1 cellular context compared by ENCODE assay signal in the genomic region with DNA sequence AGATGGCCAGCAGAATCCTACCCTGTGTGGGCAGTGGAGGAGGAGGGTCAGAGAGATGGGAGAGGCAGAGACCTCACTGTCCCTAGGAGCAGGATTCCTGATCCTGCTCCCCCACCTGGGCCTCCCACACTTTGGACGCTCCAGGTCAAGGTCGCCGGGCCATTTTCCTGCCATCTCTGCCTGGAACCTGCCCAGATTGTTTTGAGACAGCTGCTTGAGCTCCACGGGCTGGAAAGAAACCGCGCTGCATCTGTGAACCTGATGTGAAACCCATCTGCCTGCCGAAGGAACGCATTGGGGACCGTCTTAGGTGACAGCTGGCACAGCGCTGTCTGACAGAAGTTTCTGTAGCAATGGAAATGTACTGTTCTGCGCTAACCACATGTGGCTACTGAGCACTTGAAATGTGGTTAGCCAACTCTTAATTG.
A peak's percentile ranks its signal among the peaks of the same experiment; 100 is the strongest.
TF ChIP-seq lines count a peak whose summit lies in the region.

No MANE protein-coding gene starts in this region.

TF ChIP-seq in HepG2, 621 proteins besides CTCF, POLR2A, EP300 and RAD21 (continued from another document and continues in another):
- TF ChIP-seq, protein P1, sequence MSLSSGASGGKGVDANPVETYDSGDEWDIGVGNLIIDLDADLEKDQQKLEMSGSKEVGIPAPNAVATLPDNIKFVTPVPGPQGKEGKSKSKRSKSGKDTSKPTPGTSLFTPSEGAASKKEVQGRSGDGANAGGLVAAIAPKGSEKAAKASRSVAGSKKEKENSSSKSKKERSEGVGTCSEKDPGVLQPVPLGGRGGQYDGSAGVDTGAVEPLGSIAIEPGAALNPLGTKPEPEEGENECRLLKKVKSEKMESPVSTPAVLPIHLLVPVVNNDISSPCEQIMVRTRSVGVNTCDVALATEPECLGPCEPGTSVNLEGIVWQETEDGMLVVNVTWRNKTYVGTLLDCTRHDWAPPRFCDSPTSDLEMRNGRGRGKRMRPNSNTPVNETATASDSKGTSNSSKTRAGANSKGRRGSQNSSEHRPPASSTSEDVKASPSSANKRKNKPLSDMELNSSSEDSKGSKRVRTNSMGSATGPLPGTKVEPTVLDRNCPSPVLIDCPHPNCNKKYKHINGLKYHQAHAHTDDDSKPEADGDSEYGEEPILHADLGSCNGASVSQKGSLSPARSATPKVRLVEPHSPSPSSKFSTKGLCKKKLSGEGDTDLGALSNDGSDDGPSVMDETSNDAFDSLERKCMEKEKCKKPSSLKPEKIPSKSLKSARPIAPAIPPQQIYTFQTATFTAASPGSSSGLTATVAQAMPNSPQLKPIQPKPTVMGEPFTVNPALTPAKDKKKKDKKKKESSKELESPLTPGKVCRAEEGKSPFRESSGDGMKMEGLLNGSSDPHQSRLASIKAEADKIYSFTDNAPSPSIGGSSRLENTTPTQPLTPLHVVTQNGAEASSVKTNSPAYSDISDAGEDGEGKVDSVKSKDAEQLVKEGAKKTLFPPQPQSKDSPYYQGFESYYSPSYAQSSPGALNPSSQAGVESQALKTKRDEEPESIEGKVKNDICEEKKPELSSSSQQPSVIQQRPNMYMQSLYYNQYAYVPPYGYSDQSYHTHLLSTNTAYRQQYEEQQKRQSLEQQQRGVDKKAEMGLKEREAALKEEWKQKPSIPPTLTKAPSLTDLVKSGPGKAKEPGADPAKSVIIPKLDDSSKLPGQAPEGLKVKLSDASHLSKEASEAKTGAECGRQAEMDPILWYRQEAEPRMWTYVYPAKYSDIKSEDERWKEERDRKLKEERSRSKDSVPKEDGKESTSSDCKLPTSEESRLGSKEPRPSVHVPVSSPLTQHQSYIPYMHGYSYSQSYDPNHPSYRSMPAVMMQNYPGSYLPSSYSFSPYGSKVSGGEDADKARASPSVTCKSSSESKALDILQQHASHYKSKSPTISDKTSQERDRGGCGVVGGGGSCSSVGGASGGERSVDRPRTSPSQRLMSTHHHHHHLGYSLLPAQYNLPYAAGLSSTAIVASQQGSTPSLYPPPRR (CRISPR knock-in tag; IDR thresholded peaks at IDR 0.05; ENCODE audit: borderline replicate concordance) = peak; percentile 78
- TF ChIP-seq PHF5A (CRISPR knock-in tag; IDR thresholded peaks at IDR 0.05; ENCODE audit: low read depth, unreplicated experiment) (peak; percentile 64), IKZF4 (CRISPR knock-in tag; IDR thresholded peaks at IDR 0.05; ENCODE audit: borderline replicate concordance, low read depth, not compliant biosample characterization) (peak; percentile 44), ZNF674 (CRISPR knock-in tag; IDR thresholded peaks at IDR 0.05; ENCODE audit: low read depth) (no peak), NR2F6 (IDR thresholded peaks at IDR 0.05) (peak; percentile 98), NR2F6 (CRISPR knock-in tag; IDR thresholded peaks at IDR 0.05) (peak; percentile 99), HIVEP1 (CRISPR knock-in tag; IDR thresholded peaks at IDR 0.05) (peak; percentile 50; the same call in 1 of the 2 replicates), BCL6 (CRISPR knock-in tag; IDR thresholded peaks at IDR 0.05) (peak; percentile 62), MYC (CRISPR knock-in tag; IDR thresholded peaks at IDR 0.05; ENCODE audit: borderline replicate concordance) (peak; percentile 31; the same call in 1 of the 2 replicates), PHF8 (CRISPR knock-in tag; IDR thresholded peaks at IDR 0.05) (no peak), KAT7 (CRISPR knock-in tag; IDR thresholded peaks at IDR 0.05; ENCODE audit: borderline replicate concordance) (0 out of 2 replicates have a peak, but pooled peaks have one; percentile 33), ZBTB38 (CRISPR knock-in tag; IDR thresholded peaks at IDR 0.05) (peak; percentile 82; the same call in 1 of the 2 replicates), ZNF136 (CRISPR knock-in tag; IDR thresholded peaks at IDR 0.05; ENCODE audit: low read depth) (no peak), GATAD2A (CRISPR knock-in tag; IDR thresholded peaks at IDR 0.05) (peak; percentile 87), ZNF644 (CRISPR knock-in tag; IDR thresholded peaks at IDR 0.05; ENCODE audit: low read depth) (peak; percentile 90), ZNF605 (CRISPR knock-in tag; IDR thresholded peaks at IDR 0.05) (peak; percentile 32; the same call in 1 of the 2 replicates), ZNF24 (IDR thresholded peaks at IDR 0.05) (no peak), TARDBP (CRISPR knock-in tag; IDR thresholded peaks at IDR 0.05) (peak; percentile 86), ZMYM2 (CRISPR knock-in tag; IDR thresholded peaks at IDR 0.05) (no peak), SOX13 (IDR thresholded peaks at IDR 0.05) (peak; percentile 36; the same call in 1 of the 2 replicates), SOX13 (CRISPR knock-in tag; conservative IDR thresholded peaks at IDR 0.05 in 1 of 2, IDR thresholded peaks at IDR 0.05 in 1 of 2) (peak in 1 of 2 experiments; percentile 77; a peak in 2 of 4 replicates), BHLHE40 (IDR thresholded peaks at IDR 0.05; ENCODE audit: low read length) (0 out of 2 replicates have a peak, but pooled peaks have one; percentile 14), ZNF768 (CRISPR knock-in tag; IDR thresholded peaks at IDR 0.05) (0 out of 2 replicates have a peak, but pooled peaks have one; percentile 28), POLR2AphosphoS2 (IDR thresholded peaks at IDR 0.05; ENCODE audit: low read depth, low read length) (no peak), PPARG (CRISPR knock-in tag; conservative IDR thresholded peaks at IDR 0.05) (peak; percentile 51; the same call in 1 of the 2 replicates), TEAD2 (CRISPR knock-in tag; IDR thresholded peaks at IDR 0.05) (no peak), SAP130 (CRISPR knock-in tag; IDR thresholded peaks at IDR 0.05; ENCODE audit: low read depth) (peak; percentile 68), ERF (CRISPR knock-in tag; IDR thresholded peaks at IDR 0.05) (peak; percentile 74; the same call in 1 of the 2 replicates), MED1 (CRISPR knock-in tag; IDR thresholded peaks at IDR 0.05) (peak; percentile 78)
- TF ChIP-seq, protein P2, sequence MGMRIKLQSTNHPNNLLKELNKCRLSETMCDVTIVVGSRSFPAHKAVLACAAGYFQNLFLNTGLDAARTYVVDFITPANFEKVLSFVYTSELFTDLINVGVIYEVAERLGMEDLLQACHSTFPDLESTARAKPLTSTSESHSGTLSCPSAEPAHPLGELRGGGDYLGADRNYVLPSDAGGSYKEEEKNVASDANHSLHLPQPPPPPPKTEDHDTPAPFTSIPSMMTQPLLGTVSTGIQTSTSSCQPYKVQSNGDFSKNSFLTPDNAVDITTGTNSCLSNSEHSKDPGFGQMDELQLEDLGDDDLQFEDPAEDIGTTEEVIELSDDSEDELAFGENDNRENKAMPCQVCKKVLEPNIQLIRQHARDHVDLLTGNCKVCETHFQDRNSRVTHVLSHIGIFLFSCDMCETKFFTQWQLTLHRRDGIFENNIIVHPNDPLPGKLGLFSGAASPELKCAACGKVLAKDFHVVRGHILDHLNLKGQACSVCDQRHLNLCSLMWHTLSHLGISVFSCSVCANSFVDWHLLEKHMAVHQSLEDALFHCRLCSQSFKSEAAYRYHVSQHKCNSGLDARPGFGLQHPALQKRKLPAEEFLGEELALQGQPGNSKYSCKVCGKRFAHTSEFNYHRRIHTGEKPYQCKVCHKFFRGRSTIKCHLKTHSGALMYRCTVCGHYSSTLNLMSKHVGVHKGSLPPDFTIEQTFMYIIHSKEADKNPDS (CRISPR knock-in tag; IDR thresholded peaks at IDR 0.05) = 0 out of 2 replicates have a peak, but pooled peaks have one; percentile 25
- TF ChIP-seq, protein P3, sequence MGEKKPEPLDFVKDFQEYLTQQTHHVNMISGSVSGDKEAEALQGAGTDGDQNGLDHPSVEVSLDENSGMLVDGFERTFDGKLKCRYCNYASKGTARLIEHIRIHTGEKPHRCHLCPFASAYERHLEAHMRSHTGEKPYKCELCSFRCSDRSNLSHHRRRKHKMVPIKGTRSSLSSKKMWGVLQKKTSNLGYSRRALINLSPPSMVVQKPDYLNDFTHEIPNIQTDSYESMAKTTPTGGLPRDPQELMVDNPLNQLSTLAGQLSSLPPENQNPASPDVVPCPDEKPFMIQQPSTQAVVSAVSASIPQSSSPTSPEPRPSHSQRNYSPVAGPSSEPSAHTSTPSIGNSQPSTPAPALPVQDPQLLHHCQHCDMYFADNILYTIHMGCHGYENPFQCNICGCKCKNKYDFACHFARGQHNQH (CRISPR knock-in tag; IDR thresholded peaks at IDR 0.05) = peak; percentile 80
- TF ChIP-seq, protein P4, sequence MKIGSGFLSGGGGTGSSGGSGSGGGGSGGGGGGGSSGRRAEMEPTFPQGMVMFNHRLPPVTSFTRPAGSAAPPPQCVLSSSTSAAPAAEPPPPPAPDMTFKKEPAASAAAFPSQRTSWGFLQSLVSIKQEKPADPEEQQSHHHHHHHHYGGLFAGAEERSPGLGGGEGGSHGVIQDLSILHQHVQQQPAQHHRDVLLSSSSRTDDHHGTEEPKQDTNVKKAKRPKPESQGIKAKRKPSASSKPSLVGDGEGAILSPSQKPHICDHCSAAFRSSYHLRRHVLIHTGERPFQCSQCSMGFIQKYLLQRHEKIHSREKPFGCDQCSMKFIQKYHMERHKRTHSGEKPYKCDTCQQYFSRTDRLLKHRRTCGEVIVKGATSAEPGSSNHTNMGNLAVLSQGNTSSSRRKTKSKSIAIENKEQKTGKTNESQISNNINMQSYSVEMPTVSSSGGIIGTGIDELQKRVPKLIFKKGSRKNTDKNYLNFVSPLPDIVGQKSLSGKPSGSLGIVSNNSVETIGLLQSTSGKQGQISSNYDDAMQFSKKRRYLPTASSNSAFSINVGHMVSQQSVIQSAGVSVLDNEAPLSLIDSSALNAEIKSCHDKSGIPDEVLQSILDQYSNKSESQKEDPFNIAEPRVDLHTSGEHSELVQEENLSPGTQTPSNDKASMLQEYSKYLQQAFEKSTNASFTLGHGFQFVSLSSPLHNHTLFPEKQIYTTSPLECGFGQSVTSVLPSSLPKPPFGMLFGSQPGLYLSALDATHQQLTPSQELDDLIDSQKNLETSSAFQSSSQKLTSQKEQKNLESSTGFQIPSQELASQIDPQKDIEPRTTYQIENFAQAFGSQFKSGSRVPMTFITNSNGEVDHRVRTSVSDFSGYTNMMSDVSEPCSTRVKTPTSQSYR (CRISPR knock-in tag; IDR thresholded peaks at IDR 0.05; ENCODE audit: borderline replicate concordance) = peak; percentile 82
- TF ChIP-seq, protein P5, sequence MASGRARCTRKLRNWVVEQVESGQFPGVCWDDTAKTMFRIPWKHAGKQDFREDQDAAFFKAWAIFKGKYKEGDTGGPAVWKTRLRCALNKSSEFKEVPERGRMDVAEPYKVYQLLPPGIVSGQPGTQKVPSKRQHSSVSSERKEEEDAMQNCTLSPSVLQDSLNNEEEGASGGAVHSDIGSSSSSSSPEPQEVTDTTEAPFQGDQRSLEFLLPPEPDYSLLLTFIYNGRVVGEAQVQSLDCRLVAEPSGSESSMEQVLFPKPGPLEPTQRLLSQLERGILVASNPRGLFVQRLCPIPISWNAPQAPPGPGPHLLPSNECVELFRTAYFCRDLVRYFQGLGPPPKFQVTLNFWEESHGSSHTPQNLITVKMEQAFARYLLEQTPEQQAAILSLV (CRISPR knock-in tag; IDR thresholded peaks at IDR 0.05; ENCODE audit: borderline replicate concordance) = peak; percentile 78; the same call in 1 of the 2 replicates
- TF ChIP-seq, protein P6, sequence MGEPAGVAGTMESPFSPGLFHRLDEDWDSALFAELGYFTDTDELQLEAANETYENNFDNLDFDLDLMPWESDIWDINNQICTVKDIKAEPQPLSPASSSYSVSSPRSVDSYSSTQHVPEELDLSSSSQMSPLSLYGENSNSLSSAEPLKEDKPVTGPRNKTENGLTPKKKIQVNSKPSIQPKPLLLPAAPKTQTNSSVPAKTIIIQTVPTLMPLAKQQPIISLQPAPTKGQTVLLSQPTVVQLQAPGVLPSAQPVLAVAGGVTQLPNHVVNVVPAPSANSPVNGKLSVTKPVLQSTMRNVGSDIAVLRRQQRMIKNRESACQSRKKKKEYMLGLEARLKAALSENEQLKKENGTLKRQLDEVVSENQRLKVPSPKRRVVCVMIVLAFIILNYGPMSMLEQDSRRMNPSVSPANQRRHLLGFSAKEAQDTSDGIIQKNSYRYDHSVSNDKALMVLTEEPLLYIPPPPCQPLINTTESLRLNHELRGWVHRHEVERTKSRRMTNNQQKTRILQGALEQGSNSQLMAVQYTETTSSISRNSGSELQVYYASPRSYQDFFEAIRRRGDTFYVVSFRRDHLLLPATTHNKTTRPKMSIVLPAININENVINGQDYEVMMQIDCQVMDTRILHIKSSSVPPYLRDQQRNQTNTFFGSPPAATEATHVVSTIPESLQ (CRISPR knock-in tag; conservative IDR thresholded peaks at IDR 0.05) = 0 out of 2 replicates have a peak, but pooled peaks have one; percentile 69
- TF ChIP-seq, protein P7, sequence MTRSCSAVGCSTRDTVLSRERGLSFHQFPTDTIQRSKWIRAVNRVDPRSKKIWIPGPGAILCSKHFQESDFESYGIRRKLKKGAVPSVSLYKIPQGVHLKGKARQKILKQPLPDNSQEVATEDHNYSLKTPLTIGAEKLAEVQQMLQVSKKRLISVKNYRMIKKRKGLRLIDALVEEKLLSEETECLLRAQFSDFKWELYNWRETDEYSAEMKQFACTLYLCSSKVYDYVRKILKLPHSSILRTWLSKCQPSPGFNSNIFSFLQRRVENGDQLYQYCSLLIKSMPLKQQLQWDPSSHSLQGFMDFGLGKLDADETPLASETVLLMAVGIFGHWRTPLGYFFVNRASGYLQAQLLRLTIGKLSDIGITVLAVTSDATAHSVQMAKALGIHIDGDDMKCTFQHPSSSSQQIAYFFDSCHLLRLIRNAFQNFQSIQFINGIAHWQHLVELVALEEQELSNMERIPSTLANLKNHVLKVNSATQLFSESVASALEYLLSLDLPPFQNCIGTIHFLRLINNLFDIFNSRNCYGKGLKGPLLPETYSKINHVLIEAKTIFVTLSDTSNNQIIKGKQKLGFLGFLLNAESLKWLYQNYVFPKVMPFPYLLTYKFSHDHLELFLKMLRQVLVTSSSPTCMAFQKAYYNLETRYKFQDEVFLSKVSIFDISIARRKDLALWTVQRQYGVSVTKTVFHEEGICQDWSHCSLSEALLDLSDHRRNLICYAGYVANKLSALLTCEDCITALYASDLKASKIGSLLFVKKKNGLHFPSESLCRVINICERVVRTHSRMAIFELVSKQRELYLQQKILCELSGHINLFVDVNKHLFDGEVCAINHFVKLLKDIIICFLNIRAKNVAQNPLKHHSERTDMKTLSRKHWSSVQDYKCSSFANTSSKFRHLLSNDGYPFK (CRISPR knock-in tag; IDR thresholded peaks at IDR 0.05; ENCODE audit: borderline replicate concordance) = peak; percentile 38; the same call in 1 of the 2 replicates
